ENCODE assay signal across 25 cellular contexts in genomic region chr10:103719036-103719435, GRCh38.
DNase-seq lines count a peak whose midpoint lies in the region; ATAC-seq and TF ChIP-seq lines count a peak whose summit lies in the region.
"Had no signal": no experiment of that assay in that cellular context is flagged by ENCODE, and none has a peak within 500 bp of the region (broad histone marks: within the 10 kb centered on the region; RNA-seq: fewer than 3 reads in every experiment).

No MANE protein-coding gene starts in this region.

- H2BK15ac ChIP-seq in IMR-90 (ENCODE audit: low read depth, low read length) (0 out of 3 replicates have a peak overlapping the region, but pooled peaks have one; percentile 44), neuronal stem cell (ENCODE audit: low read length) (no peak overlapping the region)

- no peak for TF ChIP-seq POLR2A in IMR-90 (IDR thresholded peaks at IDR 0.05; ENCODE audit: low read depth, low read length)

- H3K4me1 ChIP-seq in CD8-positive, alpha-beta T cell (ENCODE audit: insufficient read depth, low read length): peaks cover 7% of the 10 kb centered on the region
- H3K4me1 ChIP-seq in IMR-90 (ENCODE audit: control insufficient read depth, insufficient read depth, low read length) (peaks cover 25% of the 10 kb centered on the region), neuronal stem cell (ENCODE audit: control insufficient read depth in 2 of 2, insufficient read depth in 1 of 2, low read depth in 1 of 2, low read length in 2 of 2) (peaks cover 0 to 2% of the 10 kb centered on the region in 2 donors)

- H2BK5ac ChIP-seq in IMR-90 (ENCODE audit: low read depth, low read length, poor library complexity, severe bottlenecking): no peak overlapping the region
- no peak overlapping the region for H2BK5ac ChIP-seq in neuronal stem cell (ENCODE audit: low read length)

- H3K14ac ChIP-seq in IMR-90 (replicated peaks; ENCODE audit: low read depth, low read length) (no peak overlapping the region), neuronal stem cell (ENCODE audit: low read length) (no peak overlapping the region)

- dilution Hi-C loops in IMR-90 (cut with HindIII; ENCODE audit: low sequenced_read_pairs, unreplicated experiment): loop anchor here (25.0 kb wide), 1 partner anchor 143 kb away; the partner anchor contains the start of gene SH3PXD2A

- H3K4me3 Mint-ChIP-seq in CD8-positive, alpha-beta T cell: no peak overlapping the region
- H3K4me3 Mint-ChIP-seq in endothelial cell (ENCODE audit: unreplicated experiment): no peak overlapping the region
- H3K4me3 Mint-ChIP-seq: activated CD4-positive, alpha-beta T cell treated with anti-CD3 and anti-CD28 coated beads for 36 hours; B cell; CD8-positive, alpha-beta memory T cell; natural killer cell had no signal

- H4K8ac ChIP-seq in IMR-90 (ENCODE audit: low read depth in 2 of 2, low read length in 2 of 2) (no peak overlapping the region), neuronal stem cell (ENCODE audit: low read depth, low read length) (no peak overlapping the region)

- in situ Hi-C loops in IMR-90 (cut with MboI; ENCODE audit: low sequenced_read_pairs): loop anchor here (5.0 to 25.0 kb wide), 3 partner anchors 138 to 493 kb away; partner anchors contain the start of gene SH3PXD2A

- H3K36me3 Mint-ChIP-seq in CD8-positive, alpha-beta T cell: no peaks in the 10 kb centered on the region
- H3K36me3 Mint-ChIP-seq in endothelial cell (ENCODE audit: low read depth, unreplicated experiment): peaks cover 14% of the 10 kb centered on the region
- H3K36me3 Mint-ChIP-seq: CD8-positive, alpha-beta memory T cell; natural killer cell had no signal

- TF ChIP-seq CTCF in CD8-positive, alpha-beta T cell (IDR thresholded peaks at IDR 0.05): no peak
- TF ChIP-seq CTCF in IMR-90 (conservative IDR thresholded peaks at IDR 0.05; ENCODE audit: low read depth, low read length): no peak
- no peak for TF ChIP-seq CTCF in endothelial cell (IDR thresholded peaks at IDR 0.05; ENCODE audit: unreplicated experiment)

- H3K18ac ChIP-seq in IMR-90 (ENCODE audit: low read depth, low read length): no peak overlapping the region
- H3K18ac ChIP-seq in neuronal stem cell (ENCODE audit: low read length): no peak overlapping the region

- H3K4me1 Mint-ChIP-seq in CD8-positive, alpha-beta T cell (ENCODE audit: low read depth): peaks cover 7% of the 10 kb centered on the region
- H3K4me1 Mint-ChIP-seq in endothelial cell (ENCODE audit: unreplicated experiment): peaks cover 11% of the 10 kb centered on the region
- H3K4me1 Mint-ChIP-seq: B cell, natural killer cell had no signal

- H2AK9ac ChIP-seq in IMR-90 (replicated peaks; ENCODE audit: low read depth, low read length, poor library complexity): no peak overlapping the region

- no peaks in the 10 kb centered on the region; the same call in 1 of the 2 replicates for H4K20me1 ChIP-seq in IMR-90 (ENCODE audit: insufficient read depth, low read length)

- H3K27me3 Mint-ChIP-seq in CD8-positive, alpha-beta T cell (ENCODE audit: low read depth): no peaks in the 10 kb centered on the region
- H3K27me3 Mint-ChIP-seq in endothelial cell (ENCODE audit: unreplicated experiment): peaks cover 5% of the 10 kb centered on the region
- H3K27me3 Mint-ChIP-seq: activated CD4-positive, alpha-beta T cell treated with anti-CD3 and anti-CD28 coated beads for 36 hours; B cell; CD8-positive, alpha-beta memory T cell had no signal

- H4K91ac ChIP-seq in IMR-90 (ENCODE audit: insufficient read depth, low read depth, low read length) (0 out of 2 replicates have a peak overlapping the region, but pooled peaks have one; percentile 10), neuronal stem cell (ENCODE audit: low read depth, low read length, poor library complexity) (no peak overlapping the region)

- H3K9me3 Mint-ChIP-seq in CD8-positive, alpha-beta T cell: no peaks in the 10 kb centered on the region
- H3K9me3 Mint-ChIP-seq in endothelial cell (ENCODE audit: unreplicated experiment): no peaks in the 10 kb centered on the region
- H3K9me3 Mint-ChIP-seq: activated T-helper 2 cell treated with anti-CD3 and anti-CD28 coated beads, Interferon-gamma antibody, Interleukin-2, Interleukin-4, amounts not matched to agents 10 μg/mL and 5 μg/mL and 100 μg/mL, durations not matched to agents 14 hours and 24 hours and 36 hours; CD8-positive, alpha-beta memory T cell; natural killer cell had no signal

- no peaks in the 10 kb centered on the region for H3K27me3 ChIP-seq in CD8-positive, alpha-beta T cell (ENCODE audit: insufficient read depth, low read length)
- H3K27me3 ChIP-seq in IMR-90 (ENCODE audit: control insufficient read depth, insufficient read depth, low read length) (no peaks in the 10 kb centered on the region), neuronal stem cell (ENCODE audit: control insufficient read depth in 3 of 3, insufficient read depth in 3 of 3, low read depth in 1 of 3, low read length in 3 of 3) (no peaks in the 10 kb centered on the region)
- H3K27me3 ChIP-seq: brain microvascular endothelial cell, testis had no signal

- no peak overlapping the region for H2BK20ac ChIP-seq in IMR-90 (ENCODE audit: low read depth, low read length)

- peak overlapping the region; percentile 32; the same call in 1 of the 2 replicates for H2AK5ac ChIP-seq in IMR-90 (ENCODE audit: low read depth, low read length)
- no peak overlapping the region for H2AK5ac ChIP-seq in neuronal stem cell (ENCODE audit: low read depth, low read length)

- H3K4me2 ChIP-seq in IMR-90 (ENCODE audit: low read depth, low read length): no peak overlapping the region
- H3K4me2 ChIP-seq in neuronal stem cell (ENCODE audit: insufficient read depth, low read length, poor library complexity, severe bottlenecking): no peak overlapping the region

- H3K23ac ChIP-seq in IMR-90 (ENCODE audit: low read depth, low read length) (no peak overlapping the region), neuronal stem cell (ENCODE audit: low read depth, low read length, poor library complexity) (peak overlapping the region; percentile 66)

- no peak overlapping the region for H4K5ac ChIP-seq in IMR-90 (ENCODE audit: low read depth, low read length)

- no peak overlapping the region; the same call in 1 of the 2 replicates for H2BK120ac ChIP-seq in IMR-90 (ENCODE audit: low read depth, low read length)
- no peak overlapping the region for H2BK120ac ChIP-seq in neuronal stem cell (ENCODE audit: low read depth, low read length)

- BruUV-seq in IMR-90 (replicated peaks; lab: Mats Ljungman, UMichigan): no TSS peak

- H3K36me3 ChIP-seq in CD8-positive, alpha-beta T cell (ENCODE audit: insufficient read depth, low read length): no peaks in the 10 kb centered on the region
- H3K36me3 ChIP-seq in IMR-90 (ENCODE audit: control insufficient read depth, insufficient read depth, low read length): peaks cover 5% of the 10 kb centered on the region; the same call in 1 of the 2 replicates
- H3K36me3 ChIP-seq in neuronal stem cell (replicated peaks in 1 of 2; ENCODE audit: control insufficient read depth in 2 of 2, insufficient read depth in 2 of 2, low read length in 2 of 2): peaks cover 0 to 35% of the 10 kb centered on the region in 2 donors
- H3K36me3 ChIP-seq: brain microvascular endothelial cell had no signal

- no peak overlapping the region for H3K4me3 ChIP-seq in CD8-positive, alpha-beta T cell (ENCODE audit: low read depth, low read length)
- H3K4me3 ChIP-seq in IMR-90 (ENCODE audit: insufficient read depth, low read depth, low read length) (no peak overlapping the region), neuronal stem cell (ENCODE audit: low read length in 2 of 2) (no peak overlapping the region)
- H3K4me3 ChIP-seq: testis had no signal

- H3K79me1 ChIP-seq in IMR-90 (ENCODE audit: low read depth in 1 of 2, low read length in 2 of 2) (peaks cover 0 to 11% of the 10 kb centered on the region in 2 experiments; a peak in 1 of 4 replicates), neuronal stem cell (ENCODE audit: low read depth, low read length) (no peaks in the 10 kb centered on the region)

- H3K4ac ChIP-seq in IMR-90 (ENCODE audit: low read depth, low read length): no peak overlapping the region
- no peak overlapping the region for H3K4ac ChIP-seq in neuronal stem cell (ENCODE audit: low read length)

- intact Hi-C loops in CD8-positive, alpha-beta T cell (cut with DNase I, micrococcal nuclease): no loop called here
- intact Hi-C loops in IMR-90 (cut with micrococcal nuclease) (loop anchor here (5.0 kb wide), 1 partner anchor 58 kb away; no protein-coding TSS in a partner anchor), sciatic nerve (cut with DNase I) (no loop called here)

- ATAC-seq in CD8-positive, alpha-beta T cell: no peak
- ATAC-seq in IMR-90 (ENCODE audit: low read depth): no peak
- no peak for ATAC-seq in sciatic nerve
- no peak for ATAC-seq in HG03280 (IDR thresholded peaks at IDR 0.05; ENCODE audit: unreplicated experiment)
- ATAC-seq: activated CD4-positive, alpha-beta T cell treated with anti-CD3 and anti-CD28 coated beads for 36 hours; natural killer cell had no signal

- CTCF ChIA-PET in CD8-positive, alpha-beta T cell (lab: Charles Lee): interaction anchor here (1.1 kb wide), 1 partner anchor 139 kb away, joined by 3 read pairs; no protein-coding TSS in a partner anchor
- CTCF ChIA-PET in IMR-90 (lab: Yijun Ruan, JAX): interaction anchor here (0.9 kb wide), 1 partner anchor 82 kb away, joined by 4 read pairs; no protein-coding TSS in a partner anchor

- H3K9me1 ChIP-seq in IMR-90 (ENCODE audit: insufficient read depth, low read length): peaks cover 18% of the 10 kb centered on the region; the same call in 1 of the 2 replicates

- H3K56ac ChIP-seq in IMR-90 (ENCODE audit: extremely low read depth, insufficient read depth, low read length): no peak overlapping the region

- H3K9ac ChIP-seq in IMR-90 (ENCODE audit: low read depth, low read length) (no peak overlapping the region), neuronal stem cell (ENCODE audit: low read depth, low read length, poor library complexity) (no peak overlapping the region)

- H2BK12ac ChIP-seq in neuronal stem cell (ENCODE audit: low read length): no peak overlapping the region

- H3K27ac Mint-ChIP-seq in CD8-positive, alpha-beta T cell: peak overlapping the region; percentile 7
- H3K27ac Mint-ChIP-seq in endothelial cell (ENCODE audit: unreplicated experiment): peak overlapping the region; percentile 24
- H3K27ac Mint-ChIP-seq: activated CD4-positive, alpha-beta T cell treated with anti-CD3 and anti-CD28 coated beads for 36 hours; activated T-helper 2 cell treated with anti-CD3 and anti-CD28 coated beads, Interferon-gamma antibody, Interleukin-2, Interleukin-4, amounts not matched to agents 10 μg/mL and 5 μg/mL and 100 μg/mL, durations not matched to agents 14 hours and 24 hours and 36 hours; B cell; natural killer cell had no signal

- H3K9me3 ChIP-seq in CD8-positive, alpha-beta T cell (ENCODE audit: low read length): no peaks in the 10 kb centered on the region
- H3K9me3 ChIP-seq in IMR-90 (ENCODE audit: control insufficient read depth, insufficient read depth, low read length): no peaks in the 10 kb centered on the region
- no peaks in the 10 kb centered on the region for H3K9me3 ChIP-seq in neuronal stem cell (replicated peaks in 1 of 2; ENCODE audit: control insufficient read depth in 2 of 2, insufficient read depth in 1 of 2, low read depth in 1 of 2, low read length in 2 of 2)
- H3K9me3 ChIP-seq: testis had no signal

- TF ChIP-seq RAD21 in IMR-90 (IDR thresholded peaks at IDR 0.05; ENCODE audit: low read length): no peak

- H2AFZ ChIP-seq in IMR-90 (replicated peaks; ENCODE audit: low read length, poor library complexity): no peak overlapping the region
- H2AFZ ChIP-seq in neuronal stem cell (ENCODE audit: low read length): no peak overlapping the region

- no peak overlapping the region for H3K27ac ChIP-seq in CD8-positive, alpha-beta T cell (ENCODE audit: low read depth, low read length)
- H3K27ac ChIP-seq in IMR-90 (ENCODE audit: insufficient read depth, low read length): no peak overlapping the region
- no peak overlapping the region for H3K27ac ChIP-seq in neuronal stem cell (replicated peaks; ENCODE audit: low read length)
- H3K27ac ChIP-seq: brain microvascular endothelial cell, testis had no signal

- 100% methylated on average over 2 of the region's 5 CpGs; no CpG with 5 or more reads in 1 of the 2 experiments for WGBS in IMR-90 (ENCODE audit: extremely low coverage in 2 of 2, insufficient read length in 1 of 2), 2 experiments
- WGBS in neuronal stem cell (ENCODE audit: extremely low coverage in 2 of 2, insufficient read length in 2 of 2, insufficient replicate concordance in 1 of 2), 2 donors: no CpG with 5 or more reads among the region's 5 CpGs

- POLR2A ChIA-PET in CD8-positive, alpha-beta T cell (lab: Charles Lee): no interaction called here
- POLR2A ChIA-PET in IMR-90 (lab: Charles Lee; ENCODE audit: unreplicated experiment): no interaction called here

- DNase-seq in CD8-positive, alpha-beta T cell: no peak
- DNase-seq in IMR-90: no peak
- no peak for DNase-seq in endothelial cell (ENCODE audit: low spot score)
- no peak for DNase-seq in neuronal stem cell (ENCODE audit: low spot score)
- DNase-seq in sciatic nerve (ENCODE audit: low spot score): no peak
- no peak for DNase-seq in T-helper 2 cell
- DNase-seq: ACHN; activated CD4-positive, alpha-beta T cell treated with anti-CD3 and anti-CD28 coated beads for 36 hours; activated naive CD4-positive, alpha-beta T cell treated with anti-CD3 and anti-CD28 coated beads, Interleukin-2, amount 50 U/mL, for 16 hours; amygdala; brain microvascular endothelial cell; CD8-positive, alpha-beta memory T cell; DMS 273 treated with DMSO at 0.1 percent for 48 hours; EL; midbrain; natural killer cell; NCI-H1930; NCI-H524 treated with DMSO at 0.1 percent for 48 hours; NK-92 treated with Interleukin-12 subunit alpha and Interleukin-12 subunit beta, amount 100 ng/mL, for 24 hours; stimulated activated naive CD4-positive, alpha-beta T cell; T-helper 9 cell; testis had no signal
